Comparison of ENCODE assay signal across 20 cellular contexts in the genomic region with DNA sequence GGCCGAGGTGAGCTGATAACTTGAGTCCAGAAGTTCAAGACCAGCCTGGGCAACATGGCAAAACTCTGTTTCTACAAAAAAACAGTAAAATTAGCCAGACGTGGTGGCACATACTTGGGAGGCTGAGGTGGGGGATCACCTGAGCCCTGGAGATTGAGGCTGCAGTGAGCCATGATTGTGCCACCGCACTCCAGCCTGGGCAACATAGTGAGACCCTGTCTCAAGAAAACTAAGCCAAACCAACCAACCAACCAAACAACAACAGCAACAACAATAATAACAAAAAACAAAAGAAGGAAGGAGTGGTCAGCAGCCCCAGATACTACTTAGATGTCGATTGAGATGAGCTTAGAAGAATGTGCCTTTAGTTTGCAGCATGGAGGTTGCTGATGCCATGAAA. TPM values are rescaled to one million over a fixed set of nuclear protein-coding genes. Genes with fewer than 3 reads are reported as not detected.
DNase-seq lines count a peak whose midpoint lies in the region; ATAC-seq, FAIRE-seq and TF ChIP-seq lines count a peak whose summit lies in the region.
"Had no signal": no experiment of that assay in that cellular context is flagged by ENCODE, and none has a peak within 500 bp of the region (broad histone marks: within the 10 kb centered on the region; RNA-seq: fewer than 3 reads in every experiment).

No MANE protein-coding gene starts in this region.

- FAIRE-seq in K562 (lab: Jason Lieb, UNC), result no peak
- FAIRE-seq: A204.1, D721Med, G401.6, GM12891 had no signal

- TF ChIP-seq CTCF in HEK293 (tag by site-specific recombination; IDR thresholded peaks at IDR 0.05) (no peak), K562 (IDR thresholded peaks at IDR 0.05 in 2 of 3, conservative IDR thresholded peaks at IDR 0.05 in 1 of 3; ENCODE audit: insufficient read depth in 2 of 3, low read depth in 1 of 3, low read length in 3 of 3) (no peak)

- CTCF ChIA-PET in HEK293 (lab: Yijun Ruan, JAX), result no interaction called here
- CTCF ChIA-PET in K562 (lab: Yijun Ruan, JAX; ENCODE audit: low intra/inter-chr PET ratio), result no interaction called here

- no peak overlapping the region for H3K27ac ChIP-seq in HEK293 (ENCODE audit: extremely low read depth, low read depth, low read length)
- no peak overlapping the region for H3K27ac ChIP-seq in K562 (ENCODE audit: extremely low read depth, low read depth, low read length)
- H3K27ac ChIP-seq: BLaER1 had no signal

- H3K36me3 ChIP-seq in HEK293 (ENCODE audit: control insufficient read depth in 2 of 2, insufficient read depth in 1 of 2, low read length in 2 of 2) (peaks cover 56 to 89% of the 10 kb centered on the region in 2 experiments), K562 (ENCODE audit: control insufficient read depth, insufficient read depth, low read length) (peaks cover 88% of the 10 kb centered on the region)

- 90% methylated on average over 4 of the region's 4 CpGs for WGBS in K562 (ENCODE audit: insufficient coverage, low coverage, missing lambda C conversion rate)

- POLR2A ChIA-PET in HEK293 (lab: Yijun Ruan, JAX) (no interaction called here), K562 (lab: Yijun Ruan, JAX) (interaction anchor here (0.6 to 1.2 kb wide), 2 partner anchors 16 to 1034 kb away, joined by 3 to 4 read pairs; no protein-coding TSS in a partner anchor)

- H4K20me1 ChIP-seq in K562 (replicated peaks; ENCODE audit: control insufficient read depth, insufficient read depth, low read length), result no peaks in the 10 kb centered on the region
- H4K20me1 ChIP-seq: BLaER1 had no signal

- H3K27me3 ChIP-seq in K562 (ENCODE audit: control insufficient read depth in 2 of 2, insufficient read depth in 2 of 2, low read length in 2 of 2), result no peaks in the 10 kb centered on the region
- H3K27me3 ChIP-seq: BE2C, BLaER1 had no signal

- in situ Hi-C loops in K562 (cut with MboI), result no loop called here

- H2AFZ ChIP-seq in K562 (ENCODE audit: low read depth, low read length), result no peak overlapping the region

- TF ChIP-seq EP300 in K562 (IDR thresholded peaks at IDR 0.05; ENCODE audit: low read length), result no peak

- intact Hi-C loops in K562 (cut with micrococcal nuclease), result no loop called here

- no peak overlapping the region for H3K4me2 ChIP-seq in K562 (ENCODE audit: insufficient read depth, low read length)
- H3K4me2 ChIP-seq: BLaER1 had no signal

- H3K4me3 ChIP-seq in HEK293 (ENCODE audit: low read depth, low read length) (no peak overlapping the region), K562 (no peak overlapping the region)
- H3K4me3 ChIP-seq: BLaER1 had no signal

- BruUV-seq in K562 (replicated peaks; lab: Mats Ljungman, UMichigan), result no TSS peak

- ATAC-seq in K562 (no peak), GM18909 (IDR thresholded peaks at IDR 0.05; ENCODE audit: poor library complexity, unreplicated experiment) (no peak)

- no peaks in the 10 kb centered on the region for H3K79me2 ChIP-seq in K562 (ENCODE audit: control insufficient read depth, insufficient read depth, low read length)

- no peaks in the 10 kb centered on the region for H3K4me1 ChIP-seq in HEK293 (ENCODE audit: control insufficient read depth, insufficient read depth, low read length)
- H3K4me1 ChIP-seq in K562 (replicated peaks in 1 of 2; ENCODE audit: control insufficient read depth in 2 of 2, insufficient read depth in 2 of 2, low read length in 2 of 2), result no peaks in the 10 kb centered on the region
- H3K4me1 ChIP-seq: BE2C, BLaER1 had no signal

- no peak overlapping the region for H3K9ac ChIP-seq in K562 (ENCODE audit: insufficient read depth in 1 of 2, low read depth in 2 of 2, low read length in 2 of 2)
- H3K9ac ChIP-seq: BLaER1 had no signal

- no peaks in the 10 kb centered on the region for H3K9me1 ChIP-seq in K562 (ENCODE audit: control insufficient read depth, insufficient read depth, low read length)

- no peak for TF ChIP-seq RAD21 in K562 (CRISPR knock-in tag; conservative IDR thresholded peaks at IDR 0.05 in 1 of 2, IDR thresholded peaks at IDR 0.05 in 1 of 2)

- no peaks in the 10 kb centered on the region for H3K9me3 ChIP-seq in HEK293 (ENCODE audit: control insufficient read depth, insufficient read depth, low read depth, low read length)
- no peaks in the 10 kb centered on the region for H3K9me3 ChIP-seq in K562 (replicated peaks; ENCODE audit: control insufficient read depth, insufficient read depth, low read depth, low read length)
- H3K9me3 ChIP-seq: BE2C, BLaER1 had no signal

- DNase-seq in K562 (ENCODE audit: extremely low read depth in 1 of 4, low spot score in 3 of 4) (no peak), NCI-H1417 treated with DMSO at 0.1 percent for 48 hours (lab: John Stamatoyannopoulos, UW) (no peak), occipital lobe (lab: John Stamatoyannopoulos, UW) (no peak)
- DNase-seq: 8988T; ACHN; BE2C; C1 segment of cervical spinal cord; CD4-positive, alpha-beta memory T cell; CD4-positive, CD25-positive, alpha-beta regulatory T cell; CD8-positive, alpha-beta memory T cell; COR-L47; DMS79 treated with DMSO at 0.1 percent for 48 hours; GF-D8 had no signal

- 0 out of 2 replicates have a peak, but pooled peaks have one; percentile 45 for TF ChIP-seq POLR2A in K562 (conservative IDR thresholded peaks at IDR 0.05)

TF ChIP-seq in HEK293, 187 proteins besides CTCF, POLR2A, EP300 and RAD21 (continues in another document):
- TF ChIP-seq GFI1B (tag by site-specific recombination; IDR thresholded peaks at IDR 0.05), result no peak
- TF ChIP-seq, protein P1, sequence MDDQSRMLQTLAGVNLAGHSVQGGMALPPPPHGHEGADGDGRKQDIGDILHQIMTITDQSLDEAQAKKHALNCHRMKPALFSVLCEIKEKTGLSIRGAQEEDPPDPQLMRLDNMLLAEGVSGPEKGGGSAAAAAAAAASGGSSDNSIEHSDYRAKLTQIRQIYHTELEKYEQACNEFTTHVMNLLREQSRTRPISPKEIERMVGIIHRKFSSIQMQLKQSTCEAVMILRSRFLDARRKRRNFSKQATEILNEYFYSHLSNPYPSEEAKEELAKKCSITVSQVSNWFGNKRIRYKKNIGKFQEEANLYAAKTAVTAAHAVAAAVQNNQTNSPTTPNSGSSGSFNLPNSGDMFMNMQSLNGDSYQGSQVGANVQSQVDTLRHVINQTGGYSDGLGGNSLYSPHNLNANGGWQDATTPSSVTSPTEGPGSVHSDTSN (CRISPR knock-in tag; IDR thresholded peaks at IDR 0.05), result no peak
- TF ChIP-seq KLF10 (tag by site-specific recombination; IDR thresholded peaks at IDR 0.05), result no peak
- no peak for TF ChIP-seq ZBTB17 (tag by site-specific recombination; IDR thresholded peaks at IDR 0.05)
- TF ChIP-seq ZNF121 (tag by site-specific recombination; IDR thresholded peaks at IDR 0.05), result peak; percentile 72; the same call in 1 of the 2 replicates

TF ChIP-seq in K562, 482 proteins besides CTCF, POLR2A, EP300 and RAD21:
- TF ChIP-seq NR2F6 (CRISPR knock-in tag; IDR thresholded peaks at IDR 0.05) (no peak), ZNF121 (CRISPR knock-in tag; conservative IDR thresholded peaks at IDR 0.05) (0 out of 2 replicates have a peak, but pooled peaks have one; percentile 27)

RNA-seq across cellular contexts. Expression of a gene that starts 47.7 kb away (rescaled TPM):
- total RNA-seq in K562 (2011; cell fraction: chromatin; rRNA removed; ENCODE audit: low replicate concordance), result 21.7 and 130 TPM in 2 replicates
- 11.8 and 20.9 TPM in 2 replicates for total RNA-seq in K562 (2011; cell fraction: nucleolus; rRNA removed)
- total RNA-seq in K562 (2011; cell fraction: nucleoplasm; rRNA removed), result 40.8 and 50.3 TPM in 2 replicates
- 76.9 and 91.6 TPM in 2 replicates for total RNA-seq in K562 (2014; rRNA removed)
- total RNA-seq in K562 (2014; rRNA removed; fragmentation: Illumina TruSeq; extraction: Trizol), result 180 and 214 TPM in 2 replicates
- 142 and 153 TPM in 2 replicates for total RNA-seq in K562 (2015; rRNA removed; fragmentation: Illumina TruSeq; extraction: Trizol)
- 98.2 and 102 TPM in 2 replicates for total RNA-seq in K562 (2021)
- polyA plus RNA-seq in K562 (2011; rRNA removed), result 46.4 and 64.5 TPM in 2 replicates
- polyA plus RNA-seq in K562 (2011; cell fraction: cytosol; rRNA removed), result 8.8 and 16.0 TPM in 2 replicates
- 52.2 and 53.8 TPM in 2 replicates for polyA plus RNA-seq in K562 (2011; cell fraction: nucleus; rRNA removed)
- 48.5 and 70.8 TPM in 2 replicates for polyA plus RNA-seq in K562 (2012)
- polyA plus RNA-seq in K562 (2014; fragmentation: Illumina TruSeq; extraction: Trizol), result 118 TPM in 2 replicates
- polyA plus RNA-seq in K562 (2014; fragmentation: Nextera tagmentation; extraction: Ambion mirVana), result 10 to 100 TPM; 50.6 to 92.6 TPM
- 54.1 and 98.3 TPM in 2 replicates for polyA plus RNA-seq in K562 (2014; rRNA removed)
- 99.3 and 119 TPM in 2 replicates for polyA minus RNA-seq in K562 (2011; rRNA and poly(A)+ RNA removed)
- 46.6 and 50.8 TPM in 2 replicates for polyA minus RNA-seq in K562 (2011; cell fraction: cytosol; rRNA and poly(A)+ RNA removed)
- 35.7 and 70.4 TPM in 2 replicates for polyA minus RNA-seq in K562 (2011; cell fraction: nucleus; rRNA and poly(A)+ RNA removed)
- 15.6 TPM for total RNA-seq in occipital lobe
